ENCODE assay signal across 2 cellular contexts in genomic region chr2:57437077-57437476, GRCh38.
TF ChIP-seq lines count a peak whose summit lies in the region.

No MANE protein-coding gene starts in this region.

TF ChIP-seq in SK-N-SH, 30 proteins besides CTCF, POLR2A, EP300 and RAD21:
- TF ChIP-seq USF2 (IDR thresholded peaks at IDR 0.05; ENCODE audit: borderline replicate concordance, low read depth, low read length), result no peak
- TF ChIP-seq YY1 (IDR thresholded peaks at IDR 0.05; ENCODE audit: low read depth), result no peak
- TF ChIP-seq ZBTB33 (IDR thresholded peaks at IDR 0.05; ENCODE audit: borderline replicate concordance, low read depth), result no peak
- TF ChIP-seq NRF1 (IDR thresholded peaks at IDR 0.05; ENCODE audit: low read depth, low read length), result no peak
- no peak for TF ChIP-seq MAX (IDR thresholded peaks at IDR 0.05; ENCODE audit: low read depth)
- no peak for TF ChIP-seq FOXM1 (IDR thresholded peaks at IDR 0.05; ENCODE audit: low read depth)
- TF ChIP-seq TCF12 (IDR thresholded peaks at IDR 0.05), result no peak
- no peak for TF ChIP-seq EZH2phosphoT487 (IDR thresholded peaks at IDR 0.05; ENCODE audit: borderline replicate concordance, low read depth)
- TF ChIP-seq RXRA (IDR thresholded peaks at IDR 0.05; ENCODE audit: borderline replicate concordance, low read depth), result no peak
- TF ChIP-seq TEAD4 (IDR thresholded peaks at IDR 0.05; ENCODE audit: borderline replicate concordance, insufficient read depth), result no peak
- no peak for TF ChIP-seq MXI1 (IDR thresholded peaks at IDR 0.05; ENCODE audit: low read depth, low read length)

TF ChIP-seq in neural cell, 6 proteins besides CTCF, POLR2A, EP300 and RAD21 (continued from another document):
- TF ChIP-seq REST (IDR thresholded peaks at IDR 0.05; ENCODE audit: borderline replicate concordance), result peak; percentile 63
- TF ChIP-seq POLR2AphosphoS5 (IDR thresholded peaks at IDR 0.05), result peak; percentile 75
- TF ChIP-seq SMC3 (conservative IDR thresholded peaks at IDR 0.05; ENCODE audit: poor library complexity), result peak; percentile 15
- no peak for TF ChIP-seq EZH2 (IDR thresholded peaks at IDR 0.05; ENCODE audit: borderline replicate concordance, insufficient read depth, low read length, poor library complexity, severe bottlenecking)
